ENCODE assay signal across 29 cellular contexts in the genomic region with DNA sequence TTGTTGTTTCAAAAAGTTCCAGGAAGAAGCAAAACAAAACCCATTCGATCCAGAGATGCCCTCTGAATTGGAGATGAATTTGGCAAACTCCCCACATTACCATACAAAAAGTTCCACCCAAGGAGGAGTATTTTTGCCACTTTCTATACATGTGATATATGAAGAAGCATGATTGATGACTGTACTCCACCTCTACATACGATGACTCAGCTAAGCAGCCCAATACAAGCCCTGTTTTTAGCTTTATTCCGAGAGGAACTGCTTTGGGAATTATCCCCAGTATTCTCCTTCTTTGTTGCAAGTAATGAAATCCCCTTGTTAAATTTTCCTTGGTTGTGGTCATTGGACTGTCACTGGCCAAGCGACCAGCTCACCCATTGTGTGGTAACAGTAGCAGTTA. TPM values are rescaled to one million over a fixed set of nuclear protein-coding genes. Genes with fewer than 3 reads are reported as not detected.
"Had no signal": no experiment of that assay in that cellular context is flagged by ENCODE, and none has a peak within 500 bp of the region (broad histone marks: within the 10 kb centered on the region; RNA-seq: fewer than 3 reads in every experiment).

No MANE protein-coding gene starts in this region.

- H3K4me3 Mint-ChIP-seq: naive thymus-derived CD8-positive, alpha-beta T cell; stimulated activated memory B cell treated with anti-CD40 and anti-IgM and Interleukin-4, amounts not matched to agents 10 μg/mL and 1 μg/mL and 100 μg/mL, for 72 hours had no signal

- H3K4me1 Mint-ChIP-seq: naive thymus-derived CD8-positive, alpha-beta T cell had no signal

- H3K4me1 ChIP-seq: prostate gland had no signal

- H3K4me3 ChIP-seq: dorsolateral prefrontal cortex, gastroesophageal sphincter, heart left ventricle, hepatocyte, prostate gland, right atrium auricular region, skin epidermis, spleen, thoracic aorta, tibial nerve, upper lobe of left lung had no signal

- H3K36me3 Mint-ChIP-seq: naive thymus-derived CD8-positive, alpha-beta T cell; stimulated activated memory B cell treated with anti-CD40 and anti-IgM and Interleukin-4, amounts not matched to agents 10 μg/mL and 1 μg/mL and 100 μg/mL, for 72 hours had no signal

- H3K79me2 ChIP-seq: hepatocyte had no signal

- H3K27me3 ChIP-seq: dorsolateral prefrontal cortex, gastroesophageal sphincter, heart left ventricle, hepatocyte, neutrophil, right atrium auricular region, spleen, tibial nerve, upper lobe of left lung had no signal

- H2AFZ ChIP-seq: hepatocyte had no signal

- DNase-seq: dorsolateral prefrontal cortex; effector CD4-positive, alpha-beta T cell; foreskin fibroblast; heart left ventricle; kidney; mesendoderm; midbrain; naive thymus-derived CD8-positive, alpha-beta T cell; spleen; stimulated activated CD4-positive, alpha-beta T cell treated with anti-CD3 and anti-CD28 coated beads, Interleukin-4, amount 100 ng/mL, for 4 hours; stimulated activated naive CD8-positive, alpha-beta T cell treated with anti-CD3 and anti-CD28 coated beads, Interleukin-15, Interleukin-2, amounts not matched to agents 100 U/mL and 50 U/mL, for 24 hours; upper lobe of left lung had no signal

- H3K4me2 ChIP-seq: hepatocyte had no signal

- ATAC-seq: gastroesophageal sphincter; heart left ventricle; left lobe of liver; naive thymus-derived CD8-positive, alpha-beta T cell; stimulated activated memory B cell treated with anti-CD40 and anti-IgM and Interleukin-4, amounts not matched to agents 10 μg/mL and 1 μg/mL and 100 μg/mL, for 72 hours; stimulated activated naive CD8-positive, alpha-beta T cell treated with anti-CD3 and anti-CD28 coated beads, Interleukin-15, Interleukin-2, amounts not matched to agents 100 U/mL and 50 U/mL, for 24 hours had no signal

- H3K9me3 ChIP-seq: gastroesophageal sphincter, heart left ventricle, neutrophil, prostate gland, right atrium auricular region, spleen, thoracic aorta, tibial nerve, upper lobe of left lung had no signal

- H3K9me3 Mint-ChIP-seq: naive thymus-derived CD8-positive, alpha-beta T cell; stimulated activated memory B cell treated with anti-CD40 and anti-IgM and Interleukin-4, amounts not matched to agents 10 μg/mL and 1 μg/mL and 100 μg/mL, for 72 hours had no signal

- H3K27ac ChIP-seq: dorsolateral prefrontal cortex, gastroesophageal sphincter, heart left ventricle, hepatocyte, neutrophil, prostate gland, right atrium auricular region, spleen, thoracic aorta, tibial nerve, upper lobe of left lung had no signal

- FAIRE-seq: kidney, urothelium cell line had no signal

- H3K27me3 Mint-ChIP-seq: stimulated activated memory B cell treated with anti-CD40 and anti-IgM and Interleukin-4, amounts not matched to agents 10 μg/mL and 1 μg/mL and 100 μg/mL, for 72 hours had no signal

- H3K27ac Mint-ChIP-seq: naive thymus-derived CD8-positive, alpha-beta T cell; stimulated activated memory B cell treated with anti-CD40 and anti-IgM and Interleukin-4, amounts not matched to agents 10 μg/mL and 1 μg/mL and 100 μg/mL, for 72 hours had no signal

- H3K36me3 ChIP-seq: gastroesophageal sphincter, heart left ventricle, neutrophil, prostate gland, right atrium auricular region, spleen, thoracic aorta, tibial nerve, upper lobe of left lung had no signal

RNA-seq across cellular contexts. Expression of gene TMEM253, which starts 11.4 kb away (rescaled TPM):
- total RNA-seq: lung microvascular endothelial cell; naive thymus-derived CD8-positive, alpha-beta T cell; prostate gland; right atrium auricular region; thoracic aorta had no signal
- polyA plus RNA-seq: naive thymus-derived CD8-positive, alpha-beta T cell had no signal

RNA-seq across cellular contexts. Expression of gene OR5AU1, which starts 43.6 kb away (rescaled TPM):
- total RNA-seq: dorsolateral prefrontal cortex; gastroesophageal sphincter; heart left ventricle; hepatocyte; kidney; left lobe of liver; lung microvascular endothelial cell; myocyte; naive thymus-derived CD8-positive, alpha-beta T cell; prostate gland; right atrium auricular region; spleen; thoracic aorta; upper lobe of left lung had no signal
- polyA plus RNA-seq: esophagus; heart left ventricle; hepatocyte; naive thymus-derived CD8-positive, alpha-beta T cell; neural cell; spleen had no signal

RNA-seq across cellular contexts. Expression of gene RNASE8, which starts 54.6 kb away (rescaled TPM):
- total RNA-seq: dorsolateral prefrontal cortex; gastroesophageal sphincter; heart left ventricle; hepatocyte; kidney; left lobe of liver; lower leg skin; lung microvascular endothelial cell; myocyte; naive thymus-derived CD8-positive, alpha-beta T cell; omental fat pad; prostate gland; right atrium auricular region; spleen; thoracic aorta; tibial nerve; upper lobe of left lung had no signal
- polyA plus RNA-seq: esophagus; heart left ventricle; hepatocyte; naive thymus-derived CD8-positive, alpha-beta T cell; neural cell; spleen had no signal
